ENCODE assay signal across 19 cellular contexts in genomic region chr12:131114331-131114730, GRCh38.
A peak's percentile ranks its signal among the peaks of the same experiment; 100 is the strongest.
DNase-seq lines count a peak whose midpoint lies in the region; ATAC-seq and TF ChIP-seq lines count a peak whose summit lies in the region.
"Had no signal": no experiment of that assay in that cellular context is flagged by ENCODE, and none has a peak within 500 bp of the region (broad histone marks: within the 10 kb centered on the region; RNA-seq: fewer than 3 reads in every experiment).

No MANE protein-coding gene starts in this region.

- no peak for TF ChIP-seq CTCF in natural killer cell (IDR thresholded peaks at IDR 0.05)
- no peak for TF ChIP-seq CTCF in glutamatergic neuron (IDR thresholded peaks at IDR 0.05; ENCODE audit: partially characterized antibody, unreplicated experiment)
- no peak for TF ChIP-seq CTCF in spleen (IDR thresholded peaks at IDR 0.05 in 8 of 11, conservative IDR thresholded peaks at IDR 0.05 in 3 of 11)

- 73 to 98% (median 88%) methylated on average over 3 of the region's 3 CpGs for WGBS in spleen, 5 donors

- no peak overlapping the region for H3K27ac Mint-ChIP-seq in natural killer cell treated with Interleukin-12 subunit alpha and Interleukin-12 subunit beta and Interleukin-15 and Interleukin-18, amount 100 ng/mL, for 72 hours
- H3K27ac Mint-ChIP-seq in natural killer cell (no peak overlapping the region), glutamatergic neuron (ENCODE audit: unreplicated experiment) (no peak overlapping the region), immature natural killer cell (no peak overlapping the region)
- H3K27ac Mint-ChIP-seq: CD4-positive, CD25-positive, alpha-beta regulatory T cell had no signal

- peaks cover 0 to 6% (median 0%) of the 10 kb centered on the region in 7 donors for H3K27me3 ChIP-seq in spleen (replicated peaks in 1 of 7)
- H3K27me3 ChIP-seq: MG63 had no signal

- no peaks in the 10 kb centered on the region for H3K4me1 Mint-ChIP-seq in natural killer cell treated with Interleukin-12 subunit alpha and Interleukin-12 subunit beta and Interleukin-15 and Interleukin-18, amount 100 ng/mL, for 72 hours (ENCODE audit: low read depth in 2 of 2)
- H3K4me1 Mint-ChIP-seq in natural killer cell: no peaks in the 10 kb centered on the region
- H3K4me1 Mint-ChIP-seq in glutamatergic neuron (ENCODE audit: low read depth, unreplicated experiment): peaks cover 25% of the 10 kb centered on the region
- H3K4me1 Mint-ChIP-seq in immature natural killer cell: no peaks in the 10 kb centered on the region

- no peaks in the 10 kb centered on the region for H3K9me3 ChIP-seq in spleen
- H3K9me3 ChIP-seq: Caco-2, HAP-1, MG63 had no signal

- H3K4me3 Mint-ChIP-seq in natural killer cell treated with Interleukin-12 subunit alpha and Interleukin-12 subunit beta and Interleukin-15 and Interleukin-18, amount 100 ng/mL, for 72 hours: no peak overlapping the region
- H3K4me3 Mint-ChIP-seq in natural killer cell (no peak overlapping the region), glutamatergic neuron (ENCODE audit: unreplicated experiment) (peak overlapping the region; percentile 19), immature natural killer cell (no peak overlapping the region)
- H3K4me3 Mint-ChIP-seq: CD4-positive, CD25-positive, alpha-beta regulatory T cell had no signal

- no peaks in the 10 kb centered on the region for H3K36me3 Mint-ChIP-seq in natural killer cell treated with Interleukin-12 subunit alpha and Interleukin-12 subunit beta and Interleukin-15 and Interleukin-18, amount 100 ng/mL, for 72 hours
- H3K36me3 Mint-ChIP-seq in natural killer cell (no peaks in the 10 kb centered on the region), glutamatergic neuron (ENCODE audit: unreplicated experiment) (no peaks in the 10 kb centered on the region), immature natural killer cell (no peaks in the 10 kb centered on the region)
- H3K36me3 Mint-ChIP-seq: CD4-positive, CD25-positive, alpha-beta regulatory T cell had no signal

- no peaks in the 10 kb centered on the region for H3K9me3 Mint-ChIP-seq in natural killer cell treated with Interleukin-12 subunit alpha and Interleukin-12 subunit beta and Interleukin-15 and Interleukin-18, amount 100 ng/mL, for 72 hours
- H3K9me3 Mint-ChIP-seq in natural killer cell (no peaks in the 10 kb centered on the region), glutamatergic neuron (ENCODE audit: unreplicated experiment) (no peaks in the 10 kb centered on the region), immature natural killer cell (no peaks in the 10 kb centered on the region)

- H3K4me3 ChIP-seq in spleen: no peak overlapping the region
- H3K4me3 ChIP-seq: HAP-1, MG63 had no signal

- intact Hi-C loops in natural killer cell (cut with micrococcal nuclease): no loop called here
- intact Hi-C loops in sciatic nerve (cut with DNase I): no loop called here
- intact Hi-C loops in spleen (cut with DNase I; ENCODE audit: low total_unique reads): no loop called here

- DNase-seq in natural killer cell treated with Interleukin-12 subunit alpha and Interleukin-12 subunit beta and Interleukin-15 and Interleukin-18, amount 100 ng/mL, for 72 hours (ENCODE audit: low spot score): peak; percentile 5
- DNase-seq in natural killer cell (no peak), glutamatergic neuron (peak; percentile 10), sciatic nerve (ENCODE audit: low spot score) (peak; percentile 45), spleen (no peak), immature natural killer cell (no peak)
- no peak for DNase-seq in activated CD4-positive, CD25-positive, alpha-beta regulatory T cell treated with anti-CD3 and anti-CD28 coated beads, Interleukin-2, amount 50 U/mL, for 72 hours
- DNase-seq: Caco-2; CD4-positive, CD25-positive, alpha-beta regulatory T cell; DMS153; IMR-90; Karpas-422; MG63; NCI-H1092; NCI-H146; NCI-H2081; NCI-H510A treated with DMSO at 0.1 percent for 48 hours had no signal

- TF ChIP-seq POLR2A in spleen (IDR thresholded peaks at IDR 0.05): no peak

- peaks cover 8 to 15% of the 10 kb centered on the region in 2 donors for H3K27me3 Mint-ChIP-seq in natural killer cell treated with Interleukin-12 subunit alpha and Interleukin-12 subunit beta and Interleukin-15 and Interleukin-18, amount 100 ng/mL, for 72 hours
- H3K27me3 Mint-ChIP-seq in natural killer cell (ENCODE audit: low read depth in 2 of 2) (peaks cover 10 to 15% of the 10 kb centered on the region in 2 donors), glutamatergic neuron (ENCODE audit: unreplicated experiment) (peaks cover 1% of the 10 kb centered on the region), immature natural killer cell (ENCODE audit: low read depth in 3 of 3) (peaks cover 0 to 6% (median 4%) of the 10 kb centered on the region in 3 donors)

- H3K36me3 ChIP-seq in spleen: no peaks in the 10 kb centered on the region
- H3K36me3 ChIP-seq: HAP-1, MG63 had no signal

- no peak overlapping the region for H3K27ac ChIP-seq in spleen

- ATAC-seq in natural killer cell treated with Interleukin-12 subunit alpha and Interleukin-12 subunit beta and Interleukin-15 and Interleukin-18, amount 100 ng/mL, for 72 hours: no peak
- ATAC-seq in natural killer cell: no peak
- no peak for ATAC-seq in sciatic nerve
- ATAC-seq in HG02798 (IDR thresholded peaks at IDR 0.05; ENCODE audit: poor library complexity, unreplicated experiment): no peak

- H3K4me1 ChIP-seq in spleen: peaks cover 0 to 6% (median 0%) of the 10 kb centered on the region in 6 donors
- H3K4me1 ChIP-seq: Caco-2, HAP-1 had no signal

Comparison
In these comparisons a context has a peak if more than half of its experiments do, and no peak if none do; other contexts are left out.
1. DNase-seq: peak in natural killer cell treated with Interleukin-12 subunit alpha and Interleukin-12 subunit beta and Interleukin-15 and Interleukin-18, amount 100 ng/mL, for 72 hours (single experiment), glutamatergic neuron (single experiment) and sciatic nerve (single experiment); none in natural killer cell (single experiment), spleen (single experiment), immature natural killer cell (0 of 3) and activated CD4-positive, CD25-positive, alpha-beta regulatory T cell treated with anti-CD3 and anti-CD28 coated beads, Interleukin-2, amount 50 U/mL, for 72 hours (single experiment).